1 cellular context compared by ENCODE assay signal in the genomic region with DNA sequence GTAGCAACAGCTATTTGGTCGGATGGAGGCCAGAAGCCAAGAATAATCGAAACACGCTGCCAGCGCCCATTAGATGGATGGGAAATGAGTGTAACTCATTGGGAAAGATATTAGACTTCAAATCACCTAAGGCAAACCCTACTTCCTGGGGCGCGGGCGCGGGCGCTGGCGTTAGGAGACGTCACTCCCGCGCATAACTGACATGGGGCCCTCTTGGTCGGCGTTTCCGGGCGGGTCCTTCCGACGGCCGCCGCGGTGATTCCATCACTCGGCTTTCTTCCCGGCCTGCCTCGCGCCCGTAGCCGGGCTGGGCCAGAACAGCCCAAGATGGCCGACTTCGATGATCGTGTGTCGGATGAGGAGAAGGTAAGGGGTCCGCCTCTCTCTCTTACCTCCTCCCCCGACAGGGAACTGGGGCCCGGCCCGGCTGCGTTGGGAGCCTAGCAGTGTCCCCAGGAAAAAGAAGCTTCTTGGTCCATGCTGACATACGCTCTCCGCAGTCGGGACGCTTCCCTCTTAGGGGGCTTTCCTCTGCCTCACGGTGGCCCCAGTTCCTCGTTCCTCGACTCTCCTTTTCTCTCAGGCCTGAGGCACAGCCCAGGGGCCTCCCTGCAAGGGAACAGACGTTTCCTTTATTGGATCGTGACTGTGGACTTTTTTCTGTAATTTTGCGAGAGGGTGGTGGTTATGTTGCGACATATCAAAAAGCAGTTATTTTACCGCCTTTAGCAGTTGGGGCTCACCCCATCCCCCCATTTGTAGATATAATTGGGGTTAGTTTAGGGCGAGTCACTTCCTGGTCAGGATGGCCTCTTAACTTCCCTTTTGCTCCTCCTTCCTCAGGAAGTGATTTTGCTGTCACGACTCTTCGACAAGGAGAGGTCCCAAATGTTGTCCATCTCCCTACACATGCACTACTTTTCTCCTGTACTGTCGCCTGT.
TF ChIP-seq lines count a peak whose summit lies in the region.

A gene (plus strand): TSS at position 315 of the 941 bp plus-strand sequence. CDS start 13 bp downstream, at position 328.

TF ChIP-seq in K562, 482 proteins besides CTCF, POLR2A, EP300 and RAD21 (continued from another document and continues in another):
- TF ChIP-seq, protein P1, sequence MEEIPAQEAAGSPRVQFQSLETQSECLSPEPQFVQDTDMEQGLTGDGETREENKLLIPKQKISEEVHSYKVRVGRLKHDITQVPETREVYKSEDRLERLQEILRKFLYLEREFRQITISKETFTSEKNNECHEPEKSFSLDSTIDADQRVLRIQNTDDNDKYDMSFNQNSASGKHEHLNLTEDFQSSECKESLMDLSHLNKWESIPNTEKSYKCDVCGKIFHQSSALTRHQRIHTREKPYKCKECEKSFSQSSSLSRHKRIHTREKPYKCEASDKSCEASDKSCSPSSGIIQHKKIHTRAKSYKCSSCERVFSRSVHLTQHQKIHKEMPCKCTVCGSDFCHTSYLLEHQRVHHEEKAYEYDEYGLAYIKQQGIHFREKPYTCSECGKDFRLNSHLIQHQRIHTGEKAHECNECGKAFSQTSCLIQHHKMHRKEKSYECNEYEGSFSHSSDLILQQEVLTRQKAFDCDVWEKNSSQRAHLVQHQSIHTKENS (CRISPR knock-in tag; IDR thresholded peaks at IDR 0.05), result no peak
- peak; percentile 74 for TF ChIP-seq ASH1L (IDR thresholded peaks at IDR 0.05; ENCODE audit: borderline replicate concordance, low read depth, partially characterized antibody)
- TF ChIP-seq, protein P2, sequence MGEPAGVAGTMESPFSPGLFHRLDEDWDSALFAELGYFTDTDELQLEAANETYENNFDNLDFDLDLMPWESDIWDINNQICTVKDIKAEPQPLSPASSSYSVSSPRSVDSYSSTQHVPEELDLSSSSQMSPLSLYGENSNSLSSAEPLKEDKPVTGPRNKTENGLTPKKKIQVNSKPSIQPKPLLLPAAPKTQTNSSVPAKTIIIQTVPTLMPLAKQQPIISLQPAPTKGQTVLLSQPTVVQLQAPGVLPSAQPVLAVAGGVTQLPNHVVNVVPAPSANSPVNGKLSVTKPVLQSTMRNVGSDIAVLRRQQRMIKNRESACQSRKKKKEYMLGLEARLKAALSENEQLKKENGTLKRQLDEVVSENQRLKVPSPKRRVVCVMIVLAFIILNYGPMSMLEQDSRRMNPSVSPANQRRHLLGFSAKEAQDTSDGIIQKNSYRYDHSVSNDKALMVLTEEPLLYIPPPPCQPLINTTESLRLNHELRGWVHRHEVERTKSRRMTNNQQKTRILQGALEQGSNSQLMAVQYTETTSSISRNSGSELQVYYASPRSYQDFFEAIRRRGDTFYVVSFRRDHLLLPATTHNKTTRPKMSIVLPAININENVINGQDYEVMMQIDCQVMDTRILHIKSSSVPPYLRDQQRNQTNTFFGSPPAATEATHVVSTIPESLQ (CRISPR knock-in tag; IDR thresholded peaks at IDR 0.05), result 0 out of 2 replicates have a peak, but pooled peaks have one; percentile 94
- peak; percentile 53 for TF ChIP-seq KLF1 (tag; IDR thresholded peaks at IDR 0.05)
- TF ChIP-seq ZNF347 (CRISPR knock-in tag; IDR thresholded peaks at IDR 0.05; ENCODE audit: low read depth), result 0 out of 2 replicates have a peak, but pooled peaks have one; percentile 56
- TF ChIP-seq ZBED1 (IDR thresholded peaks at IDR 0.05), result peak; percentile 98
- no peak for TF ChIP-seq ZNF444 (CRISPR knock-in tag; IDR thresholded peaks at IDR 0.05)
- TF ChIP-seq ZNF3 (CRISPR knock-in tag; IDR thresholded peaks at IDR 0.05), result no peak
- no peak for TF ChIP-seq MECOM (CRISPR knock-in tag; IDR thresholded peaks at IDR 0.05)
- TF ChIP-seq TBP (optimal IDR thresholded peaks at IDR 0.05; ENCODE audit: low read depth, low read length), result peak; percentile 97
- peak; percentile 92 for TF ChIP-seq ZNF589 (CRISPR knock-in tag; IDR thresholded peaks at IDR 0.05; ENCODE audit: low read depth)
- no peak; a peak in 1 of 4 replicates for TF ChIP-seq CSDE1 (IDR thresholded peaks at IDR 0.05)
- TF ChIP-seq SIN3B (IDR thresholded peaks at IDR 0.05; ENCODE audit: low read depth), result peak; percentile 86
- TF ChIP-seq ZNF311 (CRISPR knock-in tag; IDR thresholded peaks at IDR 0.05), result no peak
- TF ChIP-seq HDAC6 (IDR thresholded peaks at IDR 0.05; ENCODE audit: low read depth, low read length), result no peak
- TF ChIP-seq POLR2H (tag; IDR thresholded peaks at IDR 0.05; ENCODE audit: low read depth), result peak; percentile 95
- peak; percentile 97 for TF ChIP-seq HMGN3 (IDR thresholded peaks at IDR 0.05; ENCODE audit: borderline replicate concordance, extremely low read depth, insufficient read length, low read depth, low read length)
- peak; percentile 67; the same call in 1 of the 2 replicates for TF ChIP-seq NR2C2 (CRISPR knock-in tag; IDR thresholded peaks at IDR 0.05)
- TF ChIP-seq NR2C2 (tag; IDR thresholded peaks at IDR 0.05), result peak; percentile 90
- TF ChIP-seq EHMT2 (IDR thresholded peaks at IDR 0.05), result no peak
- TF ChIP-seq, protein P3, sequence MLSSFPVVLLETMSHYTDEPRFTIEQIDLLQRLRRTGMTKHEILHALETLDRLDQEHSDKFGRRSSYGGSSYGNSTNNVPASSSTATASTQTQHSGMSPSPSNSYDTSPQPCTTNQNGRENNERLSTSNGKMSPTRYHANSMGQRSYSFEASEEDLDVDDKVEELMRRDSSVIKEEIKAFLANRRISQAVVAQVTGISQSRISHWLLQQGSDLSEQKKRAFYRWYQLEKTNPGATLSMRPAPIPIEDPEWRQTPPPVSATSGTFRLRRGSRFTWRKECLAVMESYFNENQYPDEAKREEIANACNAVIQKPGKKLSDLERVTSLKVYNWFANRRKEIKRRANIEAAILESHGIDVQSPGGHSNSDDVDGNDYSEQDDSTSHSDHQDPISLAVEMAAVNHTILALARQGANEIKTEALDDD (IDR thresholded peaks at IDR 0.05), result peak; percentile 72
- peak; percentile 47; the same call in 1 of the 2 replicates for TF ChIP-seq OTX1 (CRISPR knock-in tag; IDR thresholded peaks at IDR 0.05)
- TF ChIP-seq SMC3 (conservative IDR thresholded peaks at IDR 0.05; ENCODE audit: insufficient read depth, low read depth, low read length), result 0 out of 2 replicates have a peak, but pooled peaks have one; percentile 8
- TF ChIP-seq SRSF7 (optimal IDR thresholded peaks at IDR 0.05; ENCODE audit: low read depth, low read length), result no peak
- peak; percentile 94 for TF ChIP-seq MTA1 (IDR thresholded peaks at IDR 0.05; ENCODE audit: borderline replicate concordance)
- TF ChIP-seq TARDBP (IDR thresholded peaks at IDR 0.05), result peak; percentile 75; the same call in 1 of the 2 replicates
- 0 out of 2 replicates have a peak, but pooled peaks have one; percentile 3 for TF ChIP-seq CBFA2T3 (IDR thresholded peaks at IDR 0.05)
- peak; percentile 75; the same call in 1 of the 2 replicates for TF ChIP-seq THRAP3 (IDR thresholded peaks at IDR 0.05; ENCODE audit: borderline replicate concordance)
- TF ChIP-seq ZNF583 (CRISPR knock-in tag; IDR thresholded peaks at IDR 0.05), result 0 out of 2 replicates have a peak, but pooled peaks have one; percentile 10
- no peak for TF ChIP-seq IRF2 (CRISPR knock-in tag; IDR thresholded peaks at IDR 0.05)
- TF ChIP-seq, protein P4, sequence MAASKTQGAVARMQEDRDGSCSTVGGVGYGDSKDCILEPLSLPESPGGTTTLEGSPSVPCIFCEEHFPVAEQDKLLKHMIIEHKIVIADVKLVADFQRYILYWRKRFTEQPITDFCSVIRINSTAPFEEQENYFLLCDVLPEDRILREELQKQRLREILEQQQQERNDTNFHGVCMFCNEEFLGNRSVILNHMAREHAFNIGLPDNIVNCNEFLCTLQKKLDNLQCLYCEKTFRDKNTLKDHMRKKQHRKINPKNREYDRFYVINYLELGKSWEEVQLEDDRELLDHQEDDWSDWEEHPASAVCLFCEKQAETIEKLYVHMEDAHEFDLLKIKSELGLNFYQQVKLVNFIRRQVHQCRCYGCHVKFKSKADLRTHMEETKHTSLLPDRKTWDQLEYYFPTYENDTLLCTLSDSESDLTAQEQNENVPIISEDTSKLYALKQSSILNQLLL (CRISPR knock-in tag; IDR thresholded peaks at IDR 0.05; ENCODE audit: borderline replicate concordance), result no peak
- no peak for TF ChIP-seq NONO (IDR thresholded peaks at IDR 0.05; ENCODE audit: low read depth in 2 of 2, low read length in 1 of 2)
- TF ChIP-seq, protein P5, sequence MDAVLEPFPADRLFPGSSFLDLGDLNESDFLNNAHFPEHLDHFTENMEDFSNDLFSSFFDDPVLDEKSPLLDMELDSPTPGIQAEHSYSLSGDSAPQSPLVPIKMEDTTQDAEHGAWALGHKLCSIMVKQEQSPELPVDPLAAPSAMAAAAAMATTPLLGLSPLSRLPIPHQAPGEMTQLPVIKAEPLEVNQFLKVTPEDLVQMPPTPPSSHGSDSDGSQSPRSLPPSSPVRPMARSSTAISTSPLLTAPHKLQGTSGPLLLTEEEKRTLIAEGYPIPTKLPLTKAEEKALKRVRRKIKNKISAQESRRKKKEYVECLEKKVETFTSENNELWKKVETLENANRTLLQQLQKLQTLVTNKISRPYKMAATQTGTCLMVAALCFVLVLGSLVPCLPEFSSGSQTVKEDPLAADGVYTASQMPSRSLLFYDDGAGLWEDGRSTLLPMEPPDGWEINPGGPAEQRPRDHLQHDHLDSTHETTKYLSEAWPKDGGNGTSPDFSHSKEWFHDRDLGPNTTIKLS (IDR thresholded peaks at IDR 0.05; ENCODE audit: borderline replicate concordance, low read depth), result peak; percentile 63; the same call in 1 of the 2 replicates
- peak; percentile 93 for TF ChIP-seq RBBP5 (IDR thresholded peaks at IDR 0.05; ENCODE audit: borderline replicate concordance, insufficient read depth, low read length, poor library complexity, severe bottlenecking)
- TF ChIP-seq DNMT1 (IDR thresholded peaks at IDR 0.05), result peak; percentile 44; the same call in 1 of the 2 replicates
- 0 out of 2 replicates have a peak, but pooled peaks have one; percentile 11 for TF ChIP-seq MEF2D (tag; conservative IDR thresholded peaks at IDR 0.05; ENCODE audit: low read depth)
- TF ChIP-seq, protein P6, sequence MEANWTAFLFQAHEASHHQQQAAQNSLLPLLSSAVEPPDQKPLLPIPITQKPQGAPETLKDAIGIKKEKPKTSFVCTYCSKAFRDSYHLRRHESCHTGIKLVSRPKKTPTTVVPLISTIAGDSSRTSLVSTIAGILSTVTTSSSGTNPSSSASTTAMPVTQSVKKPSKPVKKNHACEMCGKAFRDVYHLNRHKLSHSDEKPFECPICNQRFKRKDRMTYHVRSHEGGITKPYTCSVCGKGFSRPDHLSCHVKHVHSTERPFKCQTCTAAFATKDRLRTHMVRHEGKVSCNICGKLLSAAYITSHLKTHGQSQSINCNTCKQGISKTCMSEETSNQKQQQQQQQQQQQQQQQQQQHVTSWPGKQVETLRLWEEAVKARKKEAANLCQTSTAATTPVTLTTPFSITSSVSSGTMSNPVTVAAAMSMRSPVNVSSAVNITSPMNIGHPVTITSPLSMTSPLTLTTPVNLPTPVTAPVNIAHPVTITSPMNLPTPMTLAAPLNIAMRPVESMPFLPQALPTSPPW (CRISPR knock-in tag; IDR thresholded peaks at IDR 0.05), result peak; percentile 56
- TF ChIP-seq NBN (IDR thresholded peaks at IDR 0.05; ENCODE audit: low read depth), result peak; percentile 32; the same call in 1 of the 2 replicates
- TF ChIP-seq, protein P7, sequence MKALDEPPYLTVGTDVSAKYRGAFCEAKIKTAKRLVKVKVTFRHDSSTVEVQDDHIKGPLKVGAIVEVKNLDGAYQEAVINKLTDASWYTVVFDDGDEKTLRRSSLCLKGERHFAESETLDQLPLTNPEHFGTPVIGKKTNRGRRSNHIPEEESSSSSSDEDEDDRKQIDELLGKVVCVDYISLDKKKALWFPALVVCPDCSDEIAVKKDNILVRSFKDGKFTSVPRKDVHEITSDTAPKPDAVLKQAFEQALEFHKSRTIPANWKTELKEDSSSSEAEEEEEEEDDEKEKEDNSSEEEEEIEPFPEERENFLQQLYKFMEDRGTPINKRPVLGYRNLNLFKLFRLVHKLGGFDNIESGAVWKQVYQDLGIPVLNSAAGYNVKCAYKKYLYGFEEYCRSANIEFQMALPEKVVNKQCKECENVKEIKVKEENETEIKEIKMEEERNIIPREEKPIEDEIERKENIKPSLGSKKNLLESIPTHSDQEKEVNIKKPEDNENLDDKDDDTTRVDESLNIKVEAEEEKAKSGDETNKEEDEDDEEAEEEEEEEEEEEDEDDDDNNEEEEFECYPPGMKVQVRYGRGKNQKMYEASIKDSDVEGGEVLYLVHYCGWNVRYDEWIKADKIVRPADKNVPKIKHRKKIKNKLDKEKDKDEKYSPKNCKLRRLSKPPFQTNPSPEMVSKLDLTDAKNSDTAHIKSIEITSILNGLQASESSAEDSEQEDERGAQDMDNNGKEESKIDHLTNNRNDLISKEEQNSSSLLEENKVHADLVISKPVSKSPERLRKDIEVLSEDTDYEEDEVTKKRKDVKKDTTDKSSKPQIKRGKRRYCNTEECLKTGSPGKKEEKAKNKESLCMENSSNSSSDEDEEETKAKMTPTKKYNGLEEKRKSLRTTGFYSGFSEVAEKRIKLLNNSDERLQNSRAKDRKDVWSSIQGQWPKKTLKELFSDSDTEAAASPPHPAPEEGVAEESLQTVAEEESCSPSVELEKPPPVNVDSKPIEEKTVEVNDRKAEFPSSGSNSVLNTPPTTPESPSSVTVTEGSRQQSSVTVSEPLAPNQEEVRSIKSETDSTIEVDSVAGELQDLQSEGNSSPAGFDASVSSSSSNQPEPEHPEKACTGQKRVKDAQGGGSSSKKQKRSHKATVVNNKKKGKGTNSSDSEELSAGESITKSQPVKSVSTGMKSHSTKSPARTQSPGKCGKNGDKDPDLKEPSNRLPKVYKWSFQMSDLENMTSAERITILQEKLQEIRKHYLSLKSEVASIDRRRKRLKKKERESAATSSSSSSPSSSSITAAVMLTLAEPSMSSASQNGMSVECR (CRISPR knock-in tag; IDR thresholded peaks at IDR 0.05), result peak; percentile 84; the same call in 1 of the 2 replicates
- peak; percentile 58 to 91; a peak in 2 of 4 replicates for TF ChIP-seq TBL1XR1 (IDR thresholded peaks at IDR 0.05; ENCODE audit: low read length in 2 of 2)
- TF ChIP-seq EP400 (IDR thresholded peaks at IDR 0.05), result peak; percentile 90
- peak; percentile 98 for TF ChIP-seq CREM (IDR thresholded peaks at IDR 0.05; ENCODE audit: low read depth)
- 0 out of 2 replicates have a peak, but pooled peaks have one; percentile 15 for TF ChIP-seq CC2D1A (IDR thresholded peaks at IDR 0.05)
- TF ChIP-seq, protein P8, sequence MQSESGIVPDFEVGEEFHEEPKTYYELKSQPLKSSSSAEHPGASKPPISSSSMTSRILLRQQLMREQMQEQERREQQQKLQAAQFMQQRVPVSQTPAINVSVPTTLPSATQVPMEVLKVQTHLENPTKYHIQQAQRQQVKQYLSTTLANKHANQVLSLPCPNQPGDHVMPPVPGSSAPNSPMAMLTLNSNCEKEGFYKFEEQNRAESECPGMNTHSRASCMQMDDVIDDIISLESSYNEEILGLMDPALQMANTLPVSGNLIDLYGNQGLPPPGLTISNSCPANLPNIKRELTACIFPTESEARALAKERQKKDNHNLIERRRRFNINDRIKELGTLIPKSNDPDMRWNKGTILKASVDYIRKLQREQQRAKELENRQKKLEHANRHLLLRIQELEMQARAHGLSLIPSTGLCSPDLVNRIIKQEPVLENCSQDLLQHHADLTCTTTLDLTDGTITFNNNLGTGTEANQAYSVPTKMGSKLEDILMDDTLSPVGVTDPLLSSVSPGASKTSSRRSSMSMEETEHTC (IDR thresholded peaks at IDR 0.05), result no peak
